In genomic region chr6:109007521-109007920, GRCh38 we compare ENCODE assay signal across 10 cellular contexts.
DNase-seq lines count a peak whose midpoint lies in the region; ATAC-seq lines count a peak whose summit lies in the region.
"Had no signal": no experiment of that assay in that cellular context is flagged by ENCODE, and none has a peak within 500 bp of the region (broad histone marks: within the 10 kb centered on the region; RNA-seq: fewer than 3 reads in every experiment).

No MANE protein-coding gene starts in this region.

- H3K27me3 ChIP-seq in CD4-positive, CD25-positive, alpha-beta regulatory T cell (ENCODE audit: control insufficient read depth, insufficient read depth, low read length): no peaks in the 10 kb centered on the region
- no peaks in the 10 kb centered on the region for H3K27me3 ChIP-seq in effector memory CD4-positive, alpha-beta T cell (replicated peaks; ENCODE audit: control insufficient read depth, insufficient read depth, low read length, poor library complexity, severe bottlenecking)
- no peaks in the 10 kb centered on the region for H3K27me3 ChIP-seq in neuron (ENCODE audit: insufficient read depth, low read length)

- H3K4me1 ChIP-seq in CD4-positive, CD25-positive, alpha-beta regulatory T cell (ENCODE audit: control insufficient read depth, insufficient read depth, low read length, poor library complexity, severe bottlenecking): peaks cover 37% of the 10 kb centered on the region
- peaks cover 17% of the 10 kb centered on the region for H3K4me1 ChIP-seq in effector memory CD4-positive, alpha-beta T cell (ENCODE audit: control insufficient read depth, insufficient read depth, low read length, poor library complexity, severe bottlenecking)
- peaks cover 22% of the 10 kb centered on the region for H3K4me1 ChIP-seq in neuron (ENCODE audit: insufficient read depth, low read length)

- no peak for DNase-seq in CD4-positive, CD25-positive, alpha-beta regulatory T cell
- DNase-seq in OCI-M1 (lab: John Stamatoyannopoulos, UW) (peak; percentile 57), NCI-H748 (lab: John Stamatoyannopoulos, UW; ENCODE audit: unreplicated experiment) (no peak), HuH-7.5 (ENCODE audit: low spot score) (no peak), C1 segment of cervical spinal cord (lab: John Stamatoyannopoulos, UW) (no peak)
- DNase-seq in effector memory CD4-positive, alpha-beta T cell: no peak
- DNase-seq: activated CD8-positive, alpha-beta memory T cell treated with anti-CD3 and anti-CD28 coated beads for 24 hours; DMS79 had no signal

- H3K27ac ChIP-seq in CD4-positive, CD25-positive, alpha-beta regulatory T cell (ENCODE audit: insufficient read depth, low read length, poor library complexity, severe bottlenecking): peak overlapping the region; percentile 93
- H3K27ac ChIP-seq in effector memory CD4-positive, alpha-beta T cell (ENCODE audit: insufficient read depth, low read length, poor library complexity, severe bottlenecking): peak overlapping the region; percentile 97

- H3K36me3 ChIP-seq in CD4-positive, CD25-positive, alpha-beta regulatory T cell (ENCODE audit: control insufficient read depth, insufficient read depth, low read length): no peaks in the 10 kb centered on the region
- H3K36me3 ChIP-seq in effector memory CD4-positive, alpha-beta T cell (ENCODE audit: control insufficient read depth, insufficient read depth, low read length): no peaks in the 10 kb centered on the region
- H3K36me3 ChIP-seq in neuron (ENCODE audit: insufficient read depth, low read length): no peaks in the 10 kb centered on the region

- peak overlapping the region in 2 of 3 donors; percentile 44 to 97 for H3K27ac Mint-ChIP-seq in CD4-positive, CD25-positive, alpha-beta regulatory T cell

- peaks cover 13% of the 10 kb centered on the region for H3K27me3 Mint-ChIP-seq in CD4-positive, CD25-positive, alpha-beta regulatory T cell

- H3K4me3 Mint-ChIP-seq in CD4-positive, CD25-positive, alpha-beta regulatory T cell: peak overlapping the region; percentile 96 to 99 (median 98)

- peaks cover 3% of the 10 kb centered on the region for H3K36me3 Mint-ChIP-seq in CD4-positive, CD25-positive, alpha-beta regulatory T cell

- peaks cover 19 to 70% (median 53%) of the 10 kb centered on the region in 4 donors for H3K4me1 Mint-ChIP-seq in CD4-positive, CD25-positive, alpha-beta regulatory T cell

- ATAC-seq in CD4-positive, CD25-positive, alpha-beta regulatory T cell (ENCODE audit: low read depth in 2 of 2): no peak
- no peak for ATAC-seq in HG03135 (IDR thresholded peaks at IDR 0.05; ENCODE audit: unreplicated experiment)

- H2AFZ ChIP-seq in neuron (ENCODE audit: low read depth, low read length): no peak overlapping the region

- no peaks in the 10 kb centered on the region for H3K9me3 ChIP-seq in CD4-positive, CD25-positive, alpha-beta regulatory T cell (ENCODE audit: control insufficient read depth in 2 of 2, low read length in 2 of 2)
- H3K9me3 ChIP-seq in effector memory CD4-positive, alpha-beta T cell (ENCODE audit: control insufficient read depth, low read length): no peaks in the 10 kb centered on the region
- no peaks in the 10 kb centered on the region for H3K9me3 ChIP-seq in neuron (ENCODE audit: low read length)

- H3K4me3 ChIP-seq in CD4-positive, CD25-positive, alpha-beta regulatory T cell (ENCODE audit: low read depth, low read length): peak overlapping the region; percentile 98
- H3K4me3 ChIP-seq in effector memory CD4-positive, alpha-beta T cell (ENCODE audit: insufficient read depth, low read depth, low read length, poor library complexity, severe bottlenecking): peak overlapping the region; percentile 90
- H3K4me3 ChIP-seq in neuron (ENCODE audit: low read length): peak overlapping the region; percentile 81

- no peaks in the 10 kb centered on the region for H3K9me3 Mint-ChIP-seq in CD4-positive, CD25-positive, alpha-beta regulatory T cell
